34 cellular contexts compared by ENCODE assay signal in the genomic region with DNA sequence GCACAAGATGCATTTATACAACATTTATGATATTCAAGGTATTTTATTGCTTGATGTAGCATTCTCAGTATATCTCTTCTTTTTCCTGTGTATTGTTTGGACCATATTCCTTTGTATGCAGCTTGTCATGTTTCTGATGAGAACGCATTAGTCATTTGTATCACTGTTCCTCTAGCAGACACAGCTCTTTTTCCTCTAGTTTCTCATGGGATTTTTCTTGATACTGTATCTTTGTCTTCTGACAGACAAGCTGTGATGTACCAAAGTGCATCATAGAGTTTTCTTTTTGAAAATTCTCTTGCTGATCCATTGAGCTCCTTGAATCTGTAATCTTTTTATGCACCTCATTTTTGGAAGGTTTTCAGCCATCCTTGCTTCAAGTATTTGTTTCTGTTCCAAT.
"Had no signal": no experiment of that assay in that cellular context is flagged by ENCODE, and none has a peak within 500 bp of the region (broad histone marks: within the 10 kb centered on the region; RNA-seq: fewer than 3 reads in every experiment).

No MANE protein-coding gene starts in this region.

- H3K36me3 ChIP-seq: adrenal gland, ascending aorta, brain microvascular endothelial cell, breast epithelium, cardiac muscle cell had no signal

- H3K27me3 ChIP-seq: adrenal gland, ascending aorta, body of pancreas, brain microvascular endothelial cell, breast epithelium, cardiac muscle cell had no signal

- FAIRE-seq: astrocyte, bronchial epithelial cell had no signal

- H3K9me3 ChIP-seq: adrenal gland, ascending aorta, body of pancreas, breast epithelium had no signal

- DNase-seq: activated effector memory CD4-positive, alpha-beta T cell treated with anti-CD3 and anti-CD28 coated beads, Interleukin-2, amount 50 U/mL, for 16 hours; activated effector memory CD4-positive, alpha-beta T cell treated with Interleukin-2 at 50 U/mL for 16 hours; activated gamma-delta T cell; activated gamma-delta T cell treated with Interleukin-2 at 50 U/mL for 16 hours; activated naive CD4-positive, alpha-beta T cell; activated naive CD4-positive, alpha-beta T cell treated with anti-CD3 and anti-CD28 coated beads for 36 hours; activated naive CD4-positive, alpha-beta T cell treated with anti-CD3 and anti-CD28 coated beads, Interleukin-2, amount 10 ng/mL, durations not matched to agents 7 days and 5 days; activated naive CD4-positive, alpha-beta T cell treated with anti-CD3 and anti-CD28 coated beads, Interleukin-2, amount 50 U/mL, for 16 hours; activated naive CD4-positive, alpha-beta T cell treated with Interleukin-2 at 50 U/mL for 16 hours; activated naive CD8-positive, alpha-beta T cell treated with anti-CD3 and anti-CD28 coated beads for 36 hours; activated naive CD8-positive, alpha-beta T cell treated with anti-CD3 and anti-CD28 coated beads, Interleukin-2, amount 10 ng/mL, durations not matched to agents 7 days and 5 days; activated naive CD8-positive, alpha-beta T cell treated with anti-CD3 and anti-CD28 coated beads, Interleukin-2, amount 50 U/mL, for 24 hours; activated T-cell treated with anti-CD3 and anti-CD28 coated beads, Interleukin-2, amount 50 U/mL, for 1 hour; activated T-cell treated with anti-CD3 and anti-CD28 coated beads, Interleukin-2, amount 50 U/mL, for 24 hours; activated T-cell treated with anti-CD3 and anti-CD28 coated beads, Interleukin-2, amount 50 U/mL, for 4 hours; activated T-cell treated with anti-CD3 and anti-CD28 coated beads, Interleukin-2, amount 50 U/mL, for 48 hours; activated T-cell treated with anti-CD3 and anti-CD28 coated beads, Interleukin-2, amount 50 U/mL, for 72 hours; adrenal gland; amniotic stem cell; amygdala; anterior cingulate cortex; aorta; body of pancreas; brain microvascular endothelial cell; caudate nucleus; central memory CD4-positive, alpha-beta T cell; cerebellar nuclear complex had no signal

- H3K27ac ChIP-seq: adrenal gland, ascending aorta, body of pancreas, brain microvascular endothelial cell, breast epithelium, cardiac muscle cell had no signal

- ATAC-seq: activated naive CD4-positive, alpha-beta T cell treated with anti-CD3 and anti-CD28 coated beads, Interleukin-2, amount 50 U/mL, for 72 hours; activated naive CD8-positive, alpha-beta T cell treated with anti-CD3 and anti-CD28 coated beads, Interleukin-2, amount 50 U/mL, for 24 hours; activated T-cell treated with anti-CD3 and anti-CD28 coated beads, Interleukin-2, amount 50 U/mL, for 4 hours; activated T-cell treated with anti-CD3 and anti-CD28 coated beads, Interleukin-2, amount 50 U/mL, for 72 hours; activated T-helper 17 cell treated with anti-CD3 and anti-CD28 coated beads, Interleukin-2, amount 50 U/mL, for 72 hours; body of pancreas had no signal

- H3K4me1 ChIP-seq: adrenal gland, ascending aorta, body of pancreas, breast epithelium had no signal

- H3K4me3 ChIP-seq: adrenal gland, ascending aorta, body of pancreas, breast epithelium, cardiac muscle cell had no signal
